ENCODE assay signal across 8 cellular contexts in the genomic region with DNA sequence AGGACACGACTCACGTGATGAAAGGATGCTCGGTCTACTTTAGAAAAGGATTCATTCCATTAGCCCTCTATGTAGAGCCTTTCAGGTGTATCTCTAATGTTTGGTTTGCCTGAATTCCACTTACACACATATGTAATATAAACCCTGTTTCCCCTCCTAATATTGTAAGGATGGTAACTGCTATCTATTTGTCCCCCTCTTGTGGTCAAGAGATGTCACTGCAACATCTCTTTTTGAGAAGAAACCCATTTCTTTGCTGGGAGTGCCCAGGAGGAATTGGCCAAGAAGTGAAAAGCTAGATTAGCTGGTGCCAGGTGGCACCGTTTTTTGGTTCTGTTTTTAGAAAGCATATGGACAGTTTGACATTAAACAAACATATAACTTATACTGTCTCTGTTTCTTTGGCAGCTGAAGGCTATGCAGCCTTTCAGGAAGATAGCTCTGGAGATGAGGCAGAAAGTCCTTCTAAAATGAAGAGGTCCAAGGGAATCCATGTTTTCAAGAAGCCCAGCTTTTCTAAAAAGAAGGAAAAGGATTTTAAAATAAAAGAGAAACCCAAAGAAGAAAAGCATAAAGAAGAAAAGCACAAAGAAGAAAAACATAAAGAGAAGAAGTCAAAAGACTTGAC. TPM values are rescaled to one million over a fixed set of nuclear protein-coding genes. Genes with fewer than 3 reads are reported as not detected.
DNase-seq lines count a peak whose midpoint lies in the region; ATAC-seq and TF ChIP-seq lines count a peak whose summit lies in the region.

No MANE protein-coding gene starts in this region.

- no peak for ATAC-seq in GM18867 (IDR thresholded peaks at IDR 0.05; ENCODE audit: unreplicated experiment)

- H3K27ac ChIP-seq in SJCRH30 (no peak overlapping the region), neural cell (ENCODE audit: low read length) (no peak overlapping the region)

- peak; percentile 84 for TF ChIP-seq CTCF in neural cell (IDR thresholded peaks at IDR 0.05; ENCODE audit: poor library complexity, severe bottlenecking)

- H3F3A ChIP-seq in neural cell (ENCODE audit: insufficient read depth, low read length, poor library complexity, severe bottlenecking): no peaks in the 10 kb centered on the region

- H3K36me3 ChIP-seq in SJCRH30 (peaks cover 2% of the 10 kb centered on the region; the same call in 1 of the 2 replicates), neural cell (ENCODE audit: insufficient read depth, low read length) (no peaks in the 10 kb centered on the region)

- H3K79me2 ChIP-seq in neural cell (replicated peaks; ENCODE audit: insufficient read depth, low read length): no peaks in the 10 kb centered on the region

- no peaks in the 10 kb centered on the region for H4K20me1 ChIP-seq in neural cell (ENCODE audit: insufficient read depth)

- H3K9me3 ChIP-seq in SJCRH30 (replicated peaks) (no peaks in the 10 kb centered on the region), neural cell (ENCODE audit: low read length) (no peaks in the 10 kb centered on the region)

- no peak overlapping the region for H3K4me2 ChIP-seq in neural cell (ENCODE audit: low read length)

- peak; percentile 80 for TF ChIP-seq RAD21 in neural cell (conservative IDR thresholded peaks at IDR 0.05)

- peak; percentile 40 for DNase-seq in DMS79 treated with DMSO at 0.1 percent for 48 hours (lab: John Stamatoyannopoulos, UW)
- DNase-seq in DMS79 (lab: John Stamatoyannopoulos, UW): no peak
- peak; percentile 51 for DNase-seq in LHCN-M2 (ENCODE audit: low read depth)
- DNase-seq in SJCRH30: peak; percentile 8 to 56
- peak; percentile 64 to 74 for DNase-seq in erythroblast (lab: John Stamatoyannopoulos, UW)
- no peak for DNase-seq in activated effector memory CD4-positive, alpha-beta T cell treated with Interleukin-2 at 50 U/mL for 16 hours

- no peaks in the 10 kb centered on the region for H3K4me1 ChIP-seq in SJCRH30

- no peak overlapping the region for H3K9ac ChIP-seq in neural cell (ENCODE audit: low read length)

- no peak for TF ChIP-seq POLR2A in erythroblast (IDR thresholded peaks at IDR 0.05; ENCODE audit: low read length)

- H3K4me3 ChIP-seq in SJCRH30 (no peak overlapping the region), neural cell (ENCODE audit: low read length) (no peak overlapping the region)

- H3K27me3 ChIP-seq in SJCRH30: no peaks in the 10 kb centered on the region
- H3K27me3 ChIP-seq in neural cell (ENCODE audit: insufficient read depth, low read depth, low read length): no peaks in the 10 kb centered on the region

- TF ChIP-seq EP300 in neural cell (conservative IDR thresholded peaks at IDR 0.05; ENCODE audit: poor library complexity, severe bottlenecking): no peak

- H3K9me2 ChIP-seq in neural cell (ENCODE audit: insufficient read depth, low read length): no peaks in the 10 kb centered on the region

- H2AFZ ChIP-seq in neural cell (ENCODE audit: low read depth, low read length): no peak overlapping the region

TF ChIP-seq in neural cell, 6 proteins besides CTCF, POLR2A, EP300 and RAD21:
- no peak for TF ChIP-seq MXI1 (conservative IDR thresholded peaks at IDR 0.05; ENCODE audit: poor library complexity, severe bottlenecking)
- peak; percentile 80 for TF ChIP-seq SMC3 (conservative IDR thresholded peaks at IDR 0.05; ENCODE audit: poor library complexity)

RNA-seq across cellular contexts. Expression of a gene that starts 41.2 kb away (rescaled TPM):
- total RNA-seq in LHCN-M2 (2014; rRNA removed): 67.3 and 70.8 TPM in 2 replicates
- polyA plus RNA-seq in LHCN-M2 (2012): 34.6 TPM
- total RNA-seq in SJCRH30 (2014; rRNA removed; shearing (Covaris generic)): 29.7 and 34.7 TPM in 2 replicates
- 24.4 and 30.0 TPM in 2 replicates for polyA plus RNA-seq in neural cell
- polyA minus RNA-seq in neural cell: 42.9 and 50.5 TPM in 2 replicates

Comparison
In these comparisons a context has a peak if more than half of its experiments do, and no peak if none do; other contexts are left out.
1. DNase-seq: peak in DMS79 treated with DMSO at 0.1 percent for 48 hours (single experiment), LHCN-M2 (single experiment), SJCRH30 (2 of 2) and erythroblast (2 of 2); none in DMS79 (single experiment) and activated effector memory CD4-positive, alpha-beta T cell treated with Interleukin-2 at 50 U/mL for 16 hours (single experiment).